ENCODE assay signal across 8 cellular contexts in the genomic region with DNA sequence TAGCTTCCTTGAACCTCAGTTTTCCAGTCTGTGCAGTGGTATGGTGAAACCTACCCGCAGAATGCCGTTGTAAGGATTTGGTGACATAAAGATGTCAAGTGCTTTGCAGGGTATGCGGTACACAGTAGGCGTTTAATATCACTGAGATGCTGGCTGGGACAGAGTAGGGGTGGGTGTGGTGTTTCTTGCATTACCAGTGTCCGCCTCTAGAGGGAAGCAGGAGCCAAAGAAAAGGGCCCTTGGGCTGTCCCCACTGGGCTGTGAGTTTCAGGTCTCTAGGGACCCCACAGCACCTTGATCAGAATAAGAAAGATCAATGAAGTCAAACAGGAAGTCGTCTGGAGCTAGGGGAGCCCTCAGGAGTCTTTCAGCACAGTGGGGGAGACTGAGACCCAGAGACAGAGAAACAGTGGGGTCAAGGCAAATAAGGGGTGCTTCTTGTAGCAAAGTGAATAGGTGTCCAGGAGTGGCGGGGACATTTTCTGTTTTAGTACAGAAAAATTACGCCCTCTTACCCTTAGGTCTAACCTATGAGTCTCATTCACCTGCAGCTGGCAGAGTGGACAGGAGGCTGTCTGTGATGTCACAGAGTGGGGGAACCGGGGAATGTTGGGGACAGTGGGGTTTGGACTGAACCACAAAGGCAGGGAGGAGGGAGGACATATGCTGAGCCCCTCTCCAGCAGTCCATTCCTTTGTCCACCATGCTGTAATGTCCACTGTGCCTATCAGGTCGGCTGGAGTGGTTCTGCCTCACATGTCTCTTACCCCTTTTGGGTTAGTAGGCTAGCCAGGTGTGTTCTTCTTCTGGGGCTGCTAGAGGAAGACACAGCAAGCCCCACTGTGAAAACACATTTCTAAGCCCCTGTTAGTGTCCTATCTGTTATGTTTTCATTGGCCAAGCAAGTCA. TPM values are rescaled to one million over a fixed set of nuclear protein-coding genes. Genes with fewer than 3 reads are reported as not detected.
DNase-seq lines count a peak whose midpoint lies in the region; ATAC-seq and TF ChIP-seq lines count a peak whose summit lies in the region.

No MANE protein-coding gene starts in this region.

- H3K9me3 ChIP-seq in MM.1S (replicated peaks; ENCODE audit: insufficient read depth, low read length) (no peaks in the 10 kb centered on the region), colonic mucosa (no peaks in the 10 kb centered on the region)

- no peak overlapping the region for H2AFZ ChIP-seq in MM.1S (ENCODE audit: low read length)

- peaks cover 1% of the 10 kb centered on the region for H3K27me3 Mint-ChIP-seq in memory B cell

- H3F3A ChIP-seq in MM.1S (ENCODE audit: insufficient read depth, low read length), result no peaks in the 10 kb centered on the region

- H3K4me3 Mint-ChIP-seq in memory B cell, result no peak overlapping the region

- H3K4me3 ChIP-seq in MM.1S (ENCODE audit: low read length) (no peak overlapping the region), colonic mucosa (no peak overlapping the region)

- H3K27ac ChIP-seq in MM.1S (ENCODE audit: low read length) (no peak overlapping the region), colonic mucosa (no peak overlapping the region)

- H3K4me1 ChIP-seq in MM.1S (ENCODE audit: low read length) (no peaks in the 10 kb centered on the region), colonic mucosa (no peaks in the 10 kb centered on the region)

- peak; percentile 47 for DNase-seq in EL
- DNase-seq in MM.1S, result peak; percentile 21
- peak; percentile 50 to 73 for DNase-seq in activated CD4-positive, alpha-beta T cell treated with anti-CD3 and anti-CD28 coated beads for 4 hours
- peak; percentile 63 for DNase-seq in colonic mucosa
- peak; percentile 62 to 68 for DNase-seq in memory B cell (ENCODE audit: low spot score in 2 of 2)
- peak; percentile 85 for DNase-seq in stimulated activated CD8-positive, alpha-beta memory T cell treated with anti-CD3 and anti-CD28 coated beads, Interleukin-4, amount 100 ng/mL, for 48 hours
- no peak for DNase-seq in HCEC 1CT

- no peaks in the 10 kb centered on the region for H3K9me2 ChIP-seq in MM.1S (replicated peaks; ENCODE audit: insufficient read depth, low read length)

- no peak overlapping the region for H3K27ac Mint-ChIP-seq in memory B cell

- TF ChIP-seq CTCF in MM.1S (IDR thresholded peaks at IDR 0.05; ENCODE audit: low read length), result peak; percentile 75
- peak; percentile 68 for TF ChIP-seq CTCF in colonic mucosa (IDR thresholded peaks at IDR 0.05)

- H3K36me3 Mint-ChIP-seq in memory B cell, result peaks cover 8% of the 10 kb centered on the region

- intact Hi-C loops in colonic mucosa (cut with DNase I), result no loop called here

- H3K27me3 ChIP-seq in MM.1S (replicated peaks; ENCODE audit: insufficient read depth, low read length), result no peaks in the 10 kb centered on the region
- H3K27me3 ChIP-seq in colonic mucosa, result no peaks in the 10 kb centered on the region

- no peaks in the 10 kb centered on the region for H3K79me2 ChIP-seq in MM.1S (ENCODE audit: low read length)

- no peaks in the 10 kb centered on the region for H3K36me3 ChIP-seq in MM.1S (replicated peaks; ENCODE audit: insufficient read depth, low read length)
- no peaks in the 10 kb centered on the region for H3K36me3 ChIP-seq in colonic mucosa

- no peak overlapping the region for H3K4me2 ChIP-seq in MM.1S (ENCODE audit: low read depth, low read length)

- peak; percentile 89 for ATAC-seq in GM21786 (IDR thresholded peaks at IDR 0.05; ENCODE audit: unreplicated experiment)
- ATAC-seq in memory B cell (ENCODE audit: low read depth), result peak; percentile 89

- no peaks in the 10 kb centered on the region for H3K9me3 Mint-ChIP-seq in memory B cell

- no peaks in the 10 kb centered on the region for H4K20me1 ChIP-seq in MM.1S (ENCODE audit: insufficient read depth, low read length)

- H3K9ac ChIP-seq in MM.1S (ENCODE audit: low read length) (no peak overlapping the region), colonic mucosa (ENCODE audit: low read depth in 2 of 2, low read length in 2 of 2) (no peak overlapping the region)

- peaks cover 4% of the 10 kb centered on the region for H3K4me1 Mint-ChIP-seq in memory B cell

RNA-seq across cellular contexts. Expression of a gene that starts 4.7 kb away (rescaled TPM):
- not detected for total RNA-seq in colonic mucosa

RNA-seq across cellular contexts. Expression of a gene that starts 19.7 kb away (rescaled TPM):
- total RNA-seq in colonic mucosa, result not detected

RNA-seq across cellular contexts. Expression of a gene that starts 51.2 kb away (rescaled TPM):
- 1 to 10 TPM; 7.4 to 8.0 TPM for total RNA-seq in colonic mucosa
